In the genomic region with DNA sequence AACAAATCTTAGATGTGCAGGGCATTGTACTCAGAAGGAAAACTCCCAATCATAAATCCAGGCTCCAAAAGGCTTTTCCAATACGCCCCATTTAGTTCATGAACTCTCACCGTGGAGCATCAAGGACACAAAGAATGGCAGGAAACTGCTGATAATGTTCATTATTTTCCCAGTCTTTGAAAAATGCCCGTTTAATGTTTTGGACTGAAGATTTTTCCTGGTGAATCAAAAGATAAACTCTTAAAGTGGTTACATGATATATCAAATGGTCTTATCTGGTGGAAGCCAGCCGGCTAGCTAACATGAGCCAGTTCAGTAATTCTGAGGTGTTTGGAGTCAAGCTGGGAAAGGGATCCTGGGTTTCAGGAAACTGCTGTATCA, we compare ENCODE assay signal across 26 cellular contexts.
DNase-seq lines count a peak whose midpoint lies in the region; ATAC-seq and TF ChIP-seq lines count a peak whose summit lies in the region.
"Had no signal": no experiment of that assay in that cellular context is flagged by ENCODE, and none has a peak within 500 bp of the region (broad histone marks: within the 10 kb centered on the region; RNA-seq: fewer than 3 reads in every experiment).

No MANE protein-coding gene starts in this region.

- TF ChIP-seq RAD21 in IMR-90 (IDR thresholded peaks at IDR 0.05; ENCODE audit: low read length) = no peak

- no peak overlapping the region for H3K27ac ChIP-seq in IMR-90 (ENCODE audit: insufficient read depth, low read length)
- H3K27ac ChIP-seq: psoas muscle had no signal

- DNase-seq in IMR-90 (peak; percentile 8), amniotic epithelial cell (ENCODE audit: low read depth) (peak; percentile 23), lung microvascular endothelial cell (ENCODE audit: low read depth in 2 of 2) (peak; percentile 31 to 57), pulmonary artery endothelial cell (ENCODE audit: low read depth, low spot score) (peak; percentile 4)
- DNase-seq: activated B cell treated with CpG ODN at 0.5 μM for 24 hours; activated CD4-positive, alpha-beta T cell treated with anti-CD3 and anti-CD28 coated beads, Interleukin-2, amount 10 ng/mL, durations not matched to agents 7 days and 5 days; activated CD8-positive, alpha-beta memory T cell treated with anti-CD3 and anti-CD28 coated beads, Interleukin-2, amount 10 ng/mL, durations not matched to agents 7 days and 5 days; activated gamma-delta T cell; activated naive CD8-positive, alpha-beta T cell treated with anti-CD3 and anti-CD28 coated beads, Interleukin-2, amount 10 ng/mL, durations not matched to agents 7 days and 5 days; activated T-cell treated with anti-CD3 and anti-CD28 coated beads, Interleukin-2, amount 50 U/mL, for 4 hours; C1 segment of cervical spinal cord; Caco-2; HFFc6; hippocampal formation; NCI-H146; NCI-H2107; NCI-H748 treated with DMSO at 0.1 percent for 48 hours; nucleus accumbens; psoas muscle; substantia nigra; T-helper 9 cell had no signal

- H3K18ac ChIP-seq in IMR-90 (ENCODE audit: low read depth, low read length) = no peak overlapping the region

- H2AK9ac ChIP-seq in IMR-90 (replicated peaks; ENCODE audit: low read depth, low read length, poor library complexity) = no peak overlapping the region

- H3K9me1 ChIP-seq in IMR-90 (ENCODE audit: insufficient read depth, low read length) = no peaks in the 10 kb centered on the region

- H3K9ac ChIP-seq in IMR-90 (ENCODE audit: low read depth, low read length) = no peak overlapping the region

- H2BK15ac ChIP-seq in IMR-90 (ENCODE audit: low read depth, low read length) = no peak overlapping the region

- POLR2A ChIA-PET in IMR-90 (lab: Charles Lee; ENCODE audit: unreplicated experiment) = no interaction called here

- no TSS peak for BruUV-seq in IMR-90 (replicated peaks; lab: Mats Ljungman, UMichigan)

- H4K5ac ChIP-seq in IMR-90 (ENCODE audit: low read depth, low read length) = no peak overlapping the region

- ATAC-seq in IMR-90 (ENCODE audit: low read depth) = no peak; the same call in 1 of the 2 replicates
- no peak for ATAC-seq in GM19452 (IDR thresholded peaks at IDR 0.05; ENCODE audit: unreplicated experiment)
- no peak for ATAC-seq in GM21619 (IDR thresholded peaks at IDR 0.05; ENCODE audit: unreplicated experiment)
- ATAC-seq in GM21576 (IDR thresholded peaks at IDR 0.05; ENCODE audit: unreplicated experiment) = no peak
- ATAC-seq: activated CD8-positive, alpha-beta memory T cell treated with anti-CD3 and anti-CD28 coated beads, Interleukin-2, amount 10 ng/mL, durations not matched to agents 7 days and 5 days; activated T-cell treated with anti-CD3 and anti-CD28 coated beads, Interleukin-2, amount 50 U/mL, for 4 hours; psoas muscle; stimulated activated effector memory CD8-positive, alpha-beta T cell treated with anti-CD3 and anti-CD28 coated beads, Interleukin-12 subunit alpha, Interleukin-12 subunit beta, amount 100 ng/mL, for 72 hours had no signal

- peaks cover 3% of the 10 kb centered on the region for H3K9me3 ChIP-seq in IMR-90 (ENCODE audit: control insufficient read depth, insufficient read depth, low read length)
- H3K9me3 ChIP-seq: Caco-2, psoas muscle had no signal

- H3K23ac ChIP-seq in IMR-90 (ENCODE audit: low read depth, low read length) = no peak overlapping the region

- H3K27me3 ChIP-seq in IMR-90 (ENCODE audit: control insufficient read depth, insufficient read depth, low read length) = peaks cover 2% of the 10 kb centered on the region; the same call in 1 of the 2 replicates

- no peak overlapping the region for H4K91ac ChIP-seq in IMR-90 (ENCODE audit: insufficient read depth, low read depth, low read length)

- H3K4ac ChIP-seq in IMR-90 (ENCODE audit: low read depth, low read length) = no peak overlapping the region

- no peak overlapping the region for H4K8ac ChIP-seq in IMR-90 (ENCODE audit: low read depth in 2 of 2, low read length in 2 of 2)

- no peaks in the 10 kb centered on the region for H3K79me1 ChIP-seq in IMR-90 (ENCODE audit: low read depth in 1 of 2, low read length in 2 of 2)

- intact Hi-C loops in IMR-90 (cut with micrococcal nuclease) = no loop called here

- H3K4me2 ChIP-seq in IMR-90 (ENCODE audit: low read depth, low read length) = no peak overlapping the region

- no peak for TF ChIP-seq CTCF in IMR-90 (conservative IDR thresholded peaks at IDR 0.05; ENCODE audit: low read depth, low read length)

- H3K14ac ChIP-seq in IMR-90 (replicated peaks; ENCODE audit: low read depth, low read length) = no peak overlapping the region

- no peak overlapping the region for H2BK20ac ChIP-seq in IMR-90 (ENCODE audit: low read depth, low read length)

- CTCF ChIA-PET in IMR-90 (lab: Yijun Ruan, JAX) = no interaction called here

- no peaks in the 10 kb centered on the region for H3K36me3 ChIP-seq in IMR-90 (ENCODE audit: control insufficient read depth, insufficient read depth, low read length)

- no CpG with 5 or more reads among the region's 4 CpGs for WGBS in IMR-90 (ENCODE audit: extremely low coverage in 2 of 2, insufficient read length in 1 of 2), 2 experiments

- TF ChIP-seq POLR2A in IMR-90 (IDR thresholded peaks at IDR 0.05; ENCODE audit: low read depth, low read length) = no peak

- H3K56ac ChIP-seq in IMR-90 (ENCODE audit: extremely low read depth, insufficient read depth, low read length) = no peak overlapping the region

- dilution Hi-C loops in IMR-90 (cut with HindIII; ENCODE audit: low sequenced_read_pairs, unreplicated experiment) = no loop called here

- no peaks in the 10 kb centered on the region for H4K20me1 ChIP-seq in IMR-90 (ENCODE audit: insufficient read depth, low read length)

- no peak overlapping the region for H3K4me3 ChIP-seq in IMR-90 (ENCODE audit: insufficient read depth, low read depth, low read length)
- H3K4me3 ChIP-seq: lung, psoas muscle had no signal

- no peak overlapping the region for H2AK5ac ChIP-seq in IMR-90 (ENCODE audit: low read depth, low read length)

- no peak overlapping the region for H2BK5ac ChIP-seq in IMR-90 (ENCODE audit: low read depth, low read length, poor library complexity, severe bottlenecking)

- H2AFZ ChIP-seq in IMR-90 (replicated peaks; ENCODE audit: low read length, poor library complexity) = no peak overlapping the region

- H3K4me1 ChIP-seq in IMR-90 (ENCODE audit: control insufficient read depth, insufficient read depth, low read length) = no peaks in the 10 kb centered on the region
- H3K4me1 ChIP-seq: Caco-2, psoas muscle had no signal

- in situ Hi-C loops in IMR-90 (cut with MboI; ENCODE audit: low sequenced_read_pairs) = no loop called here

- no peak overlapping the region for H2BK120ac ChIP-seq in IMR-90 (ENCODE audit: low read depth, low read length)

TF ChIP-seq in IMR-90, 13 proteins besides CTCF, POLR2A, EP300 and RAD21:
- no peak for TF ChIP-seq RFX5 (IDR thresholded peaks at IDR 0.05; ENCODE audit: low read depth, low read length)
- TF ChIP-seq, protein P1, sequence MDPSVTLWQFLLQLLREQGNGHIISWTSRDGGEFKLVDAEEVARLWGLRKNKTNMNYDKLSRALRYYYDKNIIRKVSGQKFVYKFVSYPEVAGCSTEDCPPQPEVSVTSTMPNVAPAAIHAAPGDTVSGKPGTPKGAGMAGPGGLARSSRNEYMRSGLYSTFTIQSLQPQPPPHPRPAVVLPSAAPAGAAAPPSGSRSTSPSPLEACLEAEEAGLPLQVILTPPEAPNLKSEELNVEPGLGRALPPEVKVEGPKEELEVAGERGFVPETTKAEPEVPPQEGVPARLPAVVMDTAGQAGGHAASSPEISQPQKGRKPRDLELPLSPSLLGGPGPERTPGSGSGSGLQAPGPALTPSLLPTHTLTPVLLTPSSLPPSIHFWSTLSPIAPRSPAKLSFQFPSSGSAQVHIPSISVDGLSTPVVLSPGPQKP (IDR thresholded peaks at IDR 0.05; ENCODE audit: borderline replicate concordance, low read depth, low read length) = no peak
- no peak for TF ChIP-seq MXI1 (IDR thresholded peaks at IDR 0.05; ENCODE audit: borderline replicate concordance, low read depth, low read length)
